In genomic region chr13:53719281-53719680, GRCh38 we compare ENCODE assay signal across 26 cellular contexts.
"Had no signal": no experiment of that assay in that cellular context is flagged by ENCODE, and none has a peak within 500 bp of the region (broad histone marks: within the 10 kb centered on the region; RNA-seq: fewer than 3 reads in every experiment).

No MANE protein-coding gene starts in this region.

- DNase-seq: activated effector memory CD4-positive, alpha-beta T cell treated with anti-CD3 and anti-CD28 coated beads, Interleukin-2, amount 50 U/mL, for 16 hours; activated effector memory CD4-positive, alpha-beta T cell treated with Interleukin-2 at 50 U/mL for 16 hours; activated gamma-delta T cell; activated gamma-delta T cell treated with Interleukin-2 at 50 U/mL for 16 hours; activated naive CD4-positive, alpha-beta T cell; activated naive CD4-positive, alpha-beta T cell treated with anti-CD3 and anti-CD28 coated beads for 36 hours; activated naive CD4-positive, alpha-beta T cell treated with anti-CD3 and anti-CD28 coated beads, Interleukin-2, amount 10 ng/mL, durations not matched to agents 7 days and 5 days; activated naive CD4-positive, alpha-beta T cell treated with anti-CD3 and anti-CD28 coated beads, Interleukin-2, amount 50 U/mL, for 16 hours; activated naive CD4-positive, alpha-beta T cell treated with Interleukin-2 at 50 U/mL for 16 hours; activated naive CD8-positive, alpha-beta T cell treated with anti-CD3 and anti-CD28 coated beads for 36 hours; activated naive CD8-positive, alpha-beta T cell treated with anti-CD3 and anti-CD28 coated beads, Interleukin-2, amount 10 ng/mL, durations not matched to agents 7 days and 5 days; activated naive CD8-positive, alpha-beta T cell treated with anti-CD3 and anti-CD28 coated beads, Interleukin-2, amount 50 U/mL, for 24 hours; activated T-cell treated with anti-CD3 and anti-CD28 coated beads, Interleukin-2, amount 50 U/mL, for 24 hours; activated T-cell treated with anti-CD3 and anti-CD28 coated beads, Interleukin-2, amount 50 U/mL, for 4 hours; activated T-cell treated with anti-CD3 and anti-CD28 coated beads, Interleukin-2, amount 50 U/mL, for 48 hours; activated T-cell treated with anti-CD3 and anti-CD28 coated beads, Interleukin-2, amount 50 U/mL, for 72 hours; adrenal gland; amniotic stem cell; amygdala; anterior cingulate cortex; aorta; body of pancreas; brain microvascular endothelial cell; caudate nucleus; central memory CD4-positive, alpha-beta T cell; cerebellar nuclear complex had no signal
